Comparison of ENCODE assay signal across 2 cellular contexts in genomic region chr12:14772946-14773345, GRCh38.
TF ChIP-seq lines count a peak whose summit lies in the region.

No MANE protein-coding gene starts in this region.

TF ChIP-seq in H1, 55 proteins besides CTCF, POLR2A, EP300 and RAD21:
- TF ChIP-seq MAX (IDR thresholded peaks at IDR 0.05) (no peak), JUND (IDR thresholded peaks at IDR 0.05; ENCODE audit: low read length) (no peak), RBBP5 (IDR thresholded peaks at IDR 0.05; ENCODE audit: borderline replicate concordance, low read depth, low read length) (no peak)

TF ChIP-seq in GM12891, 5 proteins besides CTCF, POLR2A, EP300 and RAD21:
- TF ChIP-seq POU2F2 (IDR thresholded peaks at IDR 0.05; ENCODE audit: low read depth, low read length), result no peak
- no peak for TF ChIP-seq SPI1 (IDR thresholded peaks at IDR 0.05; ENCODE audit: low read depth, low read length)
- no peak for TF ChIP-seq POLR2AphosphoS5 (IDR thresholded peaks at IDR 0.05; ENCODE audit: low read depth, low read length)
- no peak for TF ChIP-seq TAF1 (IDR thresholded peaks at IDR 0.05; ENCODE audit: low read depth, low read length)
